In genomic region chr15:73227433-73228056, GRCh38 we compare ENCODE assay signal across 13 cellular contexts.
"Had no signal": no experiment of that assay in that cellular context is flagged by ENCODE, and none has a peak within 500 bp of the region (broad histone marks: within the 10 kb centered on the region; RNA-seq: fewer than 3 reads in every experiment).

No MANE protein-coding gene starts in this region.

- H3K9me3 ChIP-seq: esophagus muscularis mucosa had no signal

- H3K9me3 Mint-ChIP-seq: activated T-cell treated with anti-CD3 and anti-CD28 coated beads, Interleukin-2, amount 50 U/mL, for 24 hours; stimulated activated effector memory CD8-positive, alpha-beta T cell treated with anti-CD3 and anti-CD28 coated beads, Interleukin-12 subunit alpha, Interleukin-12 subunit beta, amount 100 ng/mL, for 72 hours; T-helper 1 cell treated with Interleukin-12 subunit alpha and Interleukin-12 subunit beta and Interleukin-4 antibody, amounts not matched to agents 30 μg/mL and 1 μg/mL, for 36 hours; type B pancreatic cell had no signal

- H3K27me3 Mint-ChIP-seq: activated naive CD8-positive, alpha-beta T cell treated with anti-CD3 and anti-CD28 coated beads for 36 hours; activated T-cell treated with anti-CD3 and anti-CD28 coated beads, Interleukin-2, amount 50 U/mL, for 24 hours; type B pancreatic cell had no signal

- H3K36me3 ChIP-seq: esophagus muscularis mucosa had no signal

- H3K4me3 Mint-ChIP-seq: activated CD8-positive, alpha-beta memory T cell treated with anti-CD3 and anti-CD28 coated beads, Interleukin-2, amount 10 ng/mL, durations not matched to agents 7 days and 5 days; activated naive CD8-positive, alpha-beta T cell treated with anti-CD3 and anti-CD28 coated beads for 36 hours; activated T-cell treated with anti-CD3 and anti-CD28 coated beads, Interleukin-2, amount 50 U/mL, for 24 hours; stimulated activated effector memory CD8-positive, alpha-beta T cell treated with anti-CD3 and anti-CD28 coated beads, Interleukin-12 subunit alpha, Interleukin-12 subunit beta, amount 100 ng/mL, for 72 hours; T-helper 1 cell treated with Interleukin-12 subunit alpha and Interleukin-12 subunit beta and Interleukin-4 antibody, amounts not matched to agents 30 μg/mL and 1 μg/mL, for 36 hours; type B pancreatic cell had no signal

- FAIRE-seq: islet of Langerhans had no signal

- DNase-seq: activated CD8-positive, alpha-beta memory T cell treated with anti-CD3 and anti-CD28 coated beads, Interleukin-2, amount 10 ng/mL, durations not matched to agents 7 days and 5 days; activated gamma-delta T cell; activated naive CD8-positive, alpha-beta T cell treated with anti-CD3 and anti-CD28 coated beads for 36 hours; activated T-cell treated with anti-CD3 and anti-CD28 coated beads, Interleukin-2, amount 50 U/mL, for 24 hours; foreskin fibroblast; mammary epithelial cell had no signal

- H3K4me3 ChIP-seq: esophagus muscularis mucosa, smooth muscle cell had no signal

- H3K36me3 Mint-ChIP-seq: stimulated activated effector memory CD8-positive, alpha-beta T cell treated with anti-CD3 and anti-CD28 coated beads, Interleukin-12 subunit alpha, Interleukin-12 subunit beta, amount 100 ng/mL, for 72 hours had no signal

- ATAC-seq: activated CD8-positive, alpha-beta memory T cell treated with anti-CD3 and anti-CD28 coated beads, Interleukin-2, amount 10 ng/mL, durations not matched to agents 7 days and 5 days; left lobe of liver had no signal

- H3K27me3 ChIP-seq: esophagus muscularis mucosa had no signal

- H3K27ac Mint-ChIP-seq: activated CD8-positive, alpha-beta memory T cell treated with anti-CD3 and anti-CD28 coated beads, Interleukin-2, amount 10 ng/mL, durations not matched to agents 7 days and 5 days; activated naive CD8-positive, alpha-beta T cell treated with anti-CD3 and anti-CD28 coated beads for 36 hours; activated T-cell treated with anti-CD3 and anti-CD28 coated beads, Interleukin-2, amount 50 U/mL, for 24 hours; stimulated activated effector memory CD8-positive, alpha-beta T cell treated with anti-CD3 and anti-CD28 coated beads, Interleukin-12 subunit alpha, Interleukin-12 subunit beta, amount 100 ng/mL, for 72 hours; T-helper 1 cell treated with Interleukin-12 subunit alpha and Interleukin-12 subunit beta and Interleukin-4 antibody, amounts not matched to agents 30 μg/mL and 1 μg/mL, for 36 hours; type B pancreatic cell had no signal
